ENCODE assay signal across 32 cellular contexts in genomic region chr7:123126171-123126570, GRCh38.
"Had no signal": no experiment of that assay in that cellular context is flagged by ENCODE, and none has a peak within 500 bp of the region (broad histone marks: within the 10 kb centered on the region; RNA-seq: fewer than 3 reads in every experiment).

No MANE protein-coding gene starts in this region.

- DNase-seq: activated effector memory CD4-positive, alpha-beta T cell treated with anti-CD3 and anti-CD28 coated beads, Interleukin-2, amount 50 U/mL, for 16 hours; activated effector memory CD4-positive, alpha-beta T cell treated with Interleukin-2 at 50 U/mL for 16 hours; activated gamma-delta T cell; activated gamma-delta T cell treated with Interleukin-2 at 50 U/mL for 16 hours; activated naive CD4-positive, alpha-beta T cell; activated naive CD4-positive, alpha-beta T cell treated with anti-CD3 and anti-CD28 coated beads for 36 hours; activated naive CD4-positive, alpha-beta T cell treated with anti-CD3 and anti-CD28 coated beads, Interleukin-2, amount 10 ng/mL, durations not matched to agents 7 days and 5 days; activated naive CD4-positive, alpha-beta T cell treated with anti-CD3 and anti-CD28 coated beads, Interleukin-2, amount 50 U/mL, for 16 hours; activated naive CD4-positive, alpha-beta T cell treated with Interleukin-2 at 50 U/mL for 16 hours; activated naive CD8-positive, alpha-beta T cell treated with anti-CD3 and anti-CD28 coated beads for 36 hours; activated naive CD8-positive, alpha-beta T cell treated with anti-CD3 and anti-CD28 coated beads, Interleukin-2, amount 10 ng/mL, durations not matched to agents 7 days and 5 days; activated naive CD8-positive, alpha-beta T cell treated with anti-CD3 and anti-CD28 coated beads, Interleukin-2, amount 50 U/mL, for 24 hours; activated T-cell treated with anti-CD3 and anti-CD28 coated beads, Interleukin-2, amount 50 U/mL, for 1 hour; activated T-cell treated with anti-CD3 and anti-CD28 coated beads, Interleukin-2, amount 50 U/mL, for 24 hours; activated T-cell treated with anti-CD3 and anti-CD28 coated beads, Interleukin-2, amount 50 U/mL, for 4 hours; activated T-cell treated with anti-CD3 and anti-CD28 coated beads, Interleukin-2, amount 50 U/mL, for 48 hours; activated T-cell treated with anti-CD3 and anti-CD28 coated beads, Interleukin-2, amount 50 U/mL, for 72 hours; adrenal gland; amniotic stem cell; amygdala; anterior cingulate cortex; aorta; body of pancreas; brain microvascular endothelial cell; central memory CD4-positive, alpha-beta T cell had no signal

- ATAC-seq: activated naive CD4-positive, alpha-beta T cell treated with anti-CD3 and anti-CD28 coated beads, Interleukin-2, amount 50 U/mL, for 72 hours; activated naive CD8-positive, alpha-beta T cell treated with anti-CD3 and anti-CD28 coated beads, Interleukin-2, amount 50 U/mL, for 24 hours; activated T-cell treated with anti-CD3 and anti-CD28 coated beads, Interleukin-2, amount 50 U/mL, for 4 hours; activated T-cell treated with anti-CD3 and anti-CD28 coated beads, Interleukin-2, amount 50 U/mL, for 72 hours; activated T-helper 17 cell treated with anti-CD3 and anti-CD28 coated beads, Interleukin-2, amount 50 U/mL, for 72 hours; body of pancreas had no signal

- H3K36me3 ChIP-seq: adrenal gland, ascending aorta, brain microvascular endothelial cell, breast epithelium, cardiac muscle cell had no signal

- FAIRE-seq: astrocyte, bronchial epithelial cell had no signal

- H3K27me3 ChIP-seq: adrenal gland, ascending aorta, body of pancreas, brain microvascular endothelial cell, breast epithelium, cardiac muscle cell had no signal

- H3K4me3 ChIP-seq: adrenal gland, ascending aorta, body of pancreas, breast epithelium, cardiac muscle cell had no signal
